In genomic region chr20:25277051-25277801, GRCh38 we compare ENCODE assay signal across 16 cellular contexts. TPM values are rescaled to one million over a fixed set of nuclear protein-coding genes. Genes with fewer than 3 reads are reported as not detected.
DNase-seq lines count a peak whose midpoint lies in the region; ATAC-seq lines count a peak whose summit lies in the region.
"Had no signal": no experiment of that assay in that cellular context is flagged by ENCODE, and none has a peak within 500 bp of the region (broad histone marks: within the 10 kb centered on the region; RNA-seq: fewer than 3 reads in every experiment).

No MANE protein-coding gene starts in this region.

- H3K4me1 Mint-ChIP-seq in T-helper 17 cell, result peaks cover 3% of the 10 kb centered on the region
- H3K4me1 Mint-ChIP-seq in stimulated activated effector memory CD8-positive, alpha-beta T cell treated with anti-CD3 and anti-CD28 coated beads, Interleukin-12 subunit alpha, Interleukin-12 subunit beta, amount 100 ng/mL, for 72 hours, result peaks cover under 1% of the 10 kb centered on the region
- H3K4me1 Mint-ChIP-seq: neural progenitor cell had no signal

- H4K20me1 ChIP-seq in GM23248 (ENCODE audit: insufficient read depth), result no peaks in the 10 kb centered on the region

- 93 to 95% methylated on average over 23 to 24 of the region's 24 CpGs for WGBS in GM23248 (ENCODE audit: low coverage in 1 of 2, low lambda C conversion rate in 2 of 2, missing lambda C conversion rate in 2 of 2), 2 experiments

- no peaks in the 10 kb centered on the region for H3K9me3 ChIP-seq in T-helper 17 cell (ENCODE audit: control insufficient read depth, low read length, poor library complexity, severe bottlenecking)
- H3K9me3 ChIP-seq in GM23248 (ENCODE audit: low read depth), result no peaks in the 10 kb centered on the region

- peaks cover 12% of the 10 kb centered on the region for H3K36me3 ChIP-seq in H7 (replicated peaks; ENCODE audit: control insufficient read depth, insufficient read depth, low read length)
- peaks cover 9% of the 10 kb centered on the region; the same call in 1 of the 2 replicates for H3K36me3 ChIP-seq in GM23248 (ENCODE audit: low read depth)
- H3K36me3 ChIP-seq: neural progenitor cell had no signal

- H3K4me2 ChIP-seq in GM23248 (ENCODE audit: unreplicated experiment), result no peak overlapping the region
- H3K4me2 ChIP-seq: neural progenitor cell had no signal

- H3K9me3 Mint-ChIP-seq in stimulated activated effector memory CD8-positive, alpha-beta T cell treated with anti-CD3 and anti-CD28 coated beads, Interleukin-12 subunit alpha, Interleukin-12 subunit beta, amount 100 ng/mL, for 72 hours, result no peaks in the 10 kb centered on the region
- H3K9me3 Mint-ChIP-seq: dendritic cell treated with granulocyte-macrophage colony-stimulating factor and Interleukin-4, amounts not matched to agents 40 ng/mL and 50 ng/mL, for 4 days; neural progenitor cell had no signal

- DNase-seq in H7, result peak; percentile 43
- DNase-seq in T-helper 17 cell, result peak in 1 of 3 donors; percentile 5
- peak; percentile 47 for DNase-seq in islet precursor cell
- DNase-seq in stimulated activated effector memory CD8-positive, alpha-beta T cell treated with anti-CD3 and anti-CD28 coated beads, Interleukin-12 subunit alpha, Interleukin-12 subunit beta, amount 100 ng/mL, for 72 hours (ENCODE audit: low spot score in 2 of 2), result no peak
- DNase-seq in Kasumi-1 (lab: John Stamatoyannopoulos, UW), result no peak
- DNase-seq in GM23248, result no peak
- DNase-seq: activated CD4-positive, CD25-positive, alpha-beta regulatory T cell; KG1; mesenchymal stem cell; NCI-H1436 treated with DMSO at 0.1 percent for 48 hours; NCI-H510A; small intestine had no signal

- H3K9me2 ChIP-seq in GM23248 (ENCODE audit: insufficient read depth), result no peaks in the 10 kb centered on the region

- in situ Hi-C loops in GM23248 (cut with MboI), result no loop called here

- H3F3A ChIP-seq in GM23248 (ENCODE audit: insufficient read depth), result no peaks in the 10 kb centered on the region

- no peak overlapping the region for H3K9ac ChIP-seq in GM23248
- H3K9ac ChIP-seq: neural progenitor cell had no signal

- H3K27ac Mint-ChIP-seq in T-helper 17 cell, result peak overlapping the region; percentile 19
- peak overlapping the region; percentile 61 for H3K27ac Mint-ChIP-seq in stimulated activated effector memory CD8-positive, alpha-beta T cell treated with anti-CD3 and anti-CD28 coated beads, Interleukin-12 subunit alpha, Interleukin-12 subunit beta, amount 100 ng/mL, for 72 hours
- H3K27ac Mint-ChIP-seq: dendritic cell treated with granulocyte-macrophage colony-stimulating factor and Interleukin-4, amounts not matched to agents 40 ng/mL and 50 ng/mL, for 4 days; neural progenitor cell had no signal

- ATAC-seq in T-helper 17 cell (no peak), GM18868 (IDR thresholded peaks at IDR 0.05; ENCODE audit: unreplicated experiment) (no peak)
- no peak for ATAC-seq in stimulated activated effector memory CD8-positive, alpha-beta T cell treated with anti-CD3 and anti-CD28 coated beads, Interleukin-12 subunit alpha, Interleukin-12 subunit beta, amount 100 ng/mL, for 72 hours

- no peaks in the 10 kb centered on the region for H3K27me3 Mint-ChIP-seq in T-helper 17 cell
- H3K27me3 Mint-ChIP-seq: dendritic cell treated with granulocyte-macrophage colony-stimulating factor and Interleukin-4, amounts not matched to agents 40 ng/mL and 50 ng/mL, for 4 days had no signal

- no peak overlapping the region for H3K4me3 Mint-ChIP-seq in T-helper 17 cell
- H3K4me3 Mint-ChIP-seq in stimulated activated effector memory CD8-positive, alpha-beta T cell treated with anti-CD3 and anti-CD28 coated beads, Interleukin-12 subunit alpha, Interleukin-12 subunit beta, amount 100 ng/mL, for 72 hours, result no peak overlapping the region
- H3K4me3 Mint-ChIP-seq: dendritic cell treated with granulocyte-macrophage colony-stimulating factor and Interleukin-4, amounts not matched to agents 40 ng/mL and 50 ng/mL, for 4 days; neural progenitor cell had no signal

- peaks cover 10% of the 10 kb centered on the region; the same call in 1 of the 2 replicates for H3K79me2 ChIP-seq in GM23248 (ENCODE audit: insufficient read depth)

- H3K27ac ChIP-seq in GM23248, result no peak overlapping the region
- H3K27ac ChIP-seq: HL-60, neural progenitor cell had no signal

- no peaks in the 10 kb centered on the region for H3K27me3 ChIP-seq in H7 (ENCODE audit: control insufficient read depth, insufficient read depth, low read length)
- no peaks in the 10 kb centered on the region for H3K27me3 ChIP-seq in GM23248 (replicated peaks; ENCODE audit: insufficient read depth)
- H3K27me3 ChIP-seq: neural progenitor cell had no signal

- H3K36me3 Mint-ChIP-seq in T-helper 17 cell (ENCODE audit: low read depth), result no peaks in the 10 kb centered on the region
- H3K36me3 Mint-ChIP-seq in stimulated activated effector memory CD8-positive, alpha-beta T cell treated with anti-CD3 and anti-CD28 coated beads, Interleukin-12 subunit alpha, Interleukin-12 subunit beta, amount 100 ng/mL, for 72 hours, result peaks cover 22% of the 10 kb centered on the region

- H3K4me3 ChIP-seq in H7 (ENCODE audit: insufficient read depth, low read depth, low read length) (no peak overlapping the region), GM23248 (no peak overlapping the region)
- H3K4me3 ChIP-seq: neural progenitor cell had no signal

- no peak overlapping the region for H2AFZ ChIP-seq in GM23248
- H2AFZ ChIP-seq: neural progenitor cell had no signal

- no peaks in the 10 kb centered on the region for H3K4me1 ChIP-seq in GM23248 (ENCODE audit: insufficient read depth)
- H3K4me1 ChIP-seq: neural progenitor cell had no signal

RNA-seq across cellular contexts. Expression of gene PYGB, which starts 29.3 kb away (rescaled TPM):
- 52.0 and 57.1 TPM in 2 replicates for total RNA-seq in H7 (2014; rRNA removed; shearing (Covaris generic))
- total RNA-seq in T-helper 17 cell, result 10 to 100 TPM; 28.6 to 53.1 TPM
- 116 and 123 TPM in 2 replicates for total RNA-seq in GM23248 (2014; rRNA removed; shearing (Covaris generic))
- 74.1 and 78.3 TPM in 2 replicates for polyA plus RNA-seq in GM23248 (2016; fragmentation: Nextera tagmentation; extraction: Ambion mirVana)

Comparison
In these comparisons a context has a peak if more than half of its experiments do, and no peak if none do; other contexts are left out.
1. DNase-seq: peak in H7 (single experiment) and islet precursor cell (single experiment); none in stimulated activated effector memory CD8-positive, alpha-beta T cell treated with anti-CD3 and anti-CD28 coated beads, Interleukin-12 subunit alpha, Interleukin-12 subunit beta, amount 100 ng/mL, for 72 hours (0 of 2), Kasumi-1 (0 of 2) and GM23248 (single experiment).